In the genomic region with DNA sequence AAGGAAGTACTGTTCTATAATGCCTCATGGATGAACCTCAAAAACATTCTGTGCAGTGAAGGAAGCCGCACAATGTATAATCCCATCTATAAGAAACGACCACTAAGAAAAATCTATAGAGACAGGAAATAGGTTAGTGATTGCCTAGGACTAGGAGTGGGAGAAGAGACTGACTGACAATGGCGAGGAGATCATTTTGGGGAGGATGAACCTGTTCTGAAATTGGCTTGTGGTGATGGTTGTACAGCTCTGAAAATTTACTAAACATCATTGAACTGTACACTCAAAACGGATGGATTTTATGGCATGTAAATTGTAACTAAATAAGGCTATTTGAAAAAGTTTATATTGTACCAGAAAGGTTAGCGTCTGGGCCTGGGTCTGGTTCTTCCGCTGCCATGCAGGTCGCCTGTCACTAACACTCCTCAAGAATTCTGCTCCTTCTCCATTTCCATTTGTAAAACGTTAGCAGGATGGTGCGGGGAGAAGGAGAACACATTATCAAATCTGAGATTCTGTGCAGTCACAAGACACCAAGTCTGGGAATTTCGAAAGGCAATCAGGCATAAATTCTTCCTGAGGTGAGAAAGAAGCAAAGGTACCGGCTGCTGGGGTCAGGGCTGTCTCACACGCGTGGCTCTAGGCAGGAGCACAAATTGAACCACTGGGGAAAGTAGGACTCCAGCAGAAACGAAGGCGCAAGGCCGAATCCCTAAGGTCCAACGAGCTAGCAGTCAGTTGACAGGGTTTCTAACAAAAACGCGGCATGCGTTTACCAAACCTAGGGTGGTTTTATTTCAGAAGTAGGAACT, we compare ENCODE assay signal across 9 cellular contexts. TPM values are rescaled to one million over a fixed set of nuclear protein-coding genes. Genes with fewer than 3 reads are reported as not detected.
DNase-seq lines count a peak whose midpoint lies in the region; ATAC-seq, FAIRE-seq and TF ChIP-seq lines count a peak whose summit lies in the region.
"Had no signal": no experiment of that assay in that cellular context is flagged by ENCODE, and none has a peak within 500 bp of the region (broad histone marks: within the 10 kb centered on the region; RNA-seq: fewer than 3 reads in every experiment).

No MANE protein-coding gene starts in this region.

- H3K9me3 Mint-ChIP-seq in CD4-positive, CD25-positive, alpha-beta regulatory T cell = peaks cover 0 to 5% (median 0%) of the 10 kb centered on the region in 7 donors
- no peaks in the 10 kb centered on the region for H3K9me3 Mint-ChIP-seq in nephron progenitor cell

- FAIRE-seq in HTR-8/SVneo (lab: Jason Lieb, UNC) = peak; percentile 42

- no peak overlapping the region for H3K4me2 ChIP-seq in mammary epithelial cell (ENCODE audit: insufficient read depth, low read depth, low read length)

- H2AFZ ChIP-seq in mammary epithelial cell (ENCODE audit: low read depth, low read length) = peak overlapping the region; percentile 82

- no peak for ATAC-seq in CD4-positive, CD25-positive, alpha-beta regulatory T cell (ENCODE audit: low read depth in 2 of 2)

- DNase-seq in CD4-positive, CD25-positive, alpha-beta regulatory T cell = no peak
- DNase-seq in HTR-8/SVneo (ENCODE audit: insufficient read length, low spot score) = no peak
- DNase-seq in mammary epithelial cell = no peak
- DNase-seq in nephron progenitor cell = no peak
- no peak for DNase-seq in KBM-7
- DNase-seq in CD1c-positive myeloid dendritic cell (ENCODE audit: extremely low spot score) = no peak
- no peak for DNase-seq in medulla oblongata (ENCODE audit: extremely low spot score)
- no peak for DNase-seq in AML-193 (lab: John Stamatoyannopoulos, UW)

- 97% methylated on average over 17 of the region's 20 CpGs for WGBS in mammary epithelial cell (ENCODE audit: low coverage, missing lambda C conversion rate)

- H3K4me1 ChIP-seq in CD4-positive, CD25-positive, alpha-beta regulatory T cell (ENCODE audit: control insufficient read depth, insufficient read depth, low read length, poor library complexity, severe bottlenecking) = peaks cover 18% of the 10 kb centered on the region
- peaks cover 15% of the 10 kb centered on the region for H3K4me1 ChIP-seq in mammary epithelial cell (ENCODE audit: insufficient read depth, low read length)

- H3K27me3 ChIP-seq in CD4-positive, CD25-positive, alpha-beta regulatory T cell (ENCODE audit: control insufficient read depth, insufficient read depth, low read length) = peaks cover 23% of the 10 kb centered on the region
- peaks cover 31% of the 10 kb centered on the region for H3K27me3 ChIP-seq in mammary epithelial cell (ENCODE audit: insufficient read depth, low read length)
- H3K27me3 ChIP-seq: body of pancreas had no signal

- dilution Hi-C loops in mammary epithelial cell (cut with HindIII; ENCODE audit: low sequenced_read_pairs) = no loop called here

- in situ Hi-C loops in mammary epithelial cell (cut with MboI; ENCODE audit: low sequenced_read_pairs in 2 of 2) (no loop called here), KBM-7 (cut with MboI; ENCODE audit: low pct_unique_long_range_greater_than_20kb, low sequenced_read_pairs) (no loop called here)

- no peaks in the 10 kb centered on the region for H3K36me3 ChIP-seq in CD4-positive, CD25-positive, alpha-beta regulatory T cell (ENCODE audit: control insufficient read depth, insufficient read depth, low read length)
- H3K36me3 ChIP-seq in mammary epithelial cell (ENCODE audit: insufficient read depth, low read length) = no peaks in the 10 kb centered on the region

- no peaks in the 10 kb centered on the region for H3K9me3 ChIP-seq in CD4-positive, CD25-positive, alpha-beta regulatory T cell (ENCODE audit: control insufficient read depth in 2 of 2, low read length in 2 of 2)
- no peaks in the 10 kb centered on the region for H3K9me3 ChIP-seq in mammary epithelial cell (replicated peaks; ENCODE audit: insufficient read depth, low read length)
- H3K9me3 ChIP-seq: body of pancreas had no signal

- peak overlapping the region; percentile 22 to 76 (median 61) for H3K4me3 Mint-ChIP-seq in CD4-positive, CD25-positive, alpha-beta regulatory T cell
- H3K4me3 Mint-ChIP-seq in nephron progenitor cell = peak overlapping the region; percentile 64

- H3K36me3 Mint-ChIP-seq in CD4-positive, CD25-positive, alpha-beta regulatory T cell = no peaks in the 10 kb centered on the region
- H3K36me3 Mint-ChIP-seq in nephron progenitor cell (ENCODE audit: low read depth) = no peaks in the 10 kb centered on the region

- H3K4me3 ChIP-seq in CD4-positive, CD25-positive, alpha-beta regulatory T cell (ENCODE audit: low read depth, low read length) = no peak overlapping the region
- no peak overlapping the region for H3K4me3 ChIP-seq in mammary epithelial cell (replicated peaks in 1 of 3; ENCODE audit: insufficient read depth in 1 of 3, low read depth in 2 of 3, low read length in 3 of 3)

- CTCF ChIA-PET in mammary epithelial cell (lab: Charles Lee; ENCODE audit: low non-redundant PET) = no interaction called here

- intact Hi-C loops in mammary epithelial cell (cut with micrococcal nuclease) = no loop called here

- no peak for TF ChIP-seq CTCF in mammary epithelial cell (conservative IDR thresholded peaks at IDR 0.05 in 1 of 2, IDR thresholded peaks at IDR 0.05 in 1 of 2; ENCODE audit: extremely low read depth in 1 of 2, insufficient read depth in 1 of 2, low read depth in 1 of 2, low read length in 2 of 2)
- TF ChIP-seq CTCF in nephron progenitor cell (IDR thresholded peaks at IDR 0.05) = no peak

- no TSS peak for BruUV-seq in mammary epithelial cell (replicated peaks; lab: Mats Ljungman, UMichigan)

- no peaks in the 10 kb centered on the region for H4K20me1 ChIP-seq in mammary epithelial cell (ENCODE audit: insufficient read depth, low read length)

- H3K27me3 Mint-ChIP-seq in CD4-positive, CD25-positive, alpha-beta regulatory T cell = peaks cover 70% of the 10 kb centered on the region
- peaks cover 86% of the 10 kb centered on the region for H3K27me3 Mint-ChIP-seq in nephron progenitor cell (ENCODE audit: low read depth, poor library complexity)

- peaks cover 6 to 21% (median 10%) of the 10 kb centered on the region in 4 donors for H3K4me1 Mint-ChIP-seq in CD4-positive, CD25-positive, alpha-beta regulatory T cell
- H3K4me1 Mint-ChIP-seq in nephron progenitor cell = peaks cover 15% of the 10 kb centered on the region

- no peak overlapping the region for H3K27ac Mint-ChIP-seq in CD4-positive, CD25-positive, alpha-beta regulatory T cell
- H3K27ac Mint-ChIP-seq in nephron progenitor cell = no peak overlapping the region

- H3K9ac ChIP-seq in mammary epithelial cell (ENCODE audit: insufficient read depth, low read length) = no peak overlapping the region

- no peaks in the 10 kb centered on the region for H3K79me2 ChIP-seq in mammary epithelial cell (ENCODE audit: insufficient read depth, low read length)

- no peak overlapping the region for H3K27ac ChIP-seq in CD4-positive, CD25-positive, alpha-beta regulatory T cell (ENCODE audit: insufficient read depth, low read length, poor library complexity, severe bottlenecking)
- no peak overlapping the region for H3K27ac ChIP-seq in mammary epithelial cell (ENCODE audit: insufficient read depth, low read depth, low read length)

RNA-seq across cellular contexts. Expression of a gene that starts 0.8 kb away (rescaled TPM):
- total RNA-seq in CD4-positive, CD25-positive, alpha-beta regulatory T cell = not detected
- 1 to 10 TPM in 2 of 4 donors, under 1 TPM in 1, not detected in 1; 0.74 to 2.1 (median 1.0) TPM for polyA plus RNA-seq in CD4-positive, CD25-positive, alpha-beta regulatory T cell
- not detected for total RNA-seq in mammary epithelial cell
- not detected for polyA plus RNA-seq in mammary epithelial cell
- not detected for polyA minus RNA-seq in mammary epithelial cell
